ENCODE assay signal across 19 cellular contexts in the genomic region with DNA sequence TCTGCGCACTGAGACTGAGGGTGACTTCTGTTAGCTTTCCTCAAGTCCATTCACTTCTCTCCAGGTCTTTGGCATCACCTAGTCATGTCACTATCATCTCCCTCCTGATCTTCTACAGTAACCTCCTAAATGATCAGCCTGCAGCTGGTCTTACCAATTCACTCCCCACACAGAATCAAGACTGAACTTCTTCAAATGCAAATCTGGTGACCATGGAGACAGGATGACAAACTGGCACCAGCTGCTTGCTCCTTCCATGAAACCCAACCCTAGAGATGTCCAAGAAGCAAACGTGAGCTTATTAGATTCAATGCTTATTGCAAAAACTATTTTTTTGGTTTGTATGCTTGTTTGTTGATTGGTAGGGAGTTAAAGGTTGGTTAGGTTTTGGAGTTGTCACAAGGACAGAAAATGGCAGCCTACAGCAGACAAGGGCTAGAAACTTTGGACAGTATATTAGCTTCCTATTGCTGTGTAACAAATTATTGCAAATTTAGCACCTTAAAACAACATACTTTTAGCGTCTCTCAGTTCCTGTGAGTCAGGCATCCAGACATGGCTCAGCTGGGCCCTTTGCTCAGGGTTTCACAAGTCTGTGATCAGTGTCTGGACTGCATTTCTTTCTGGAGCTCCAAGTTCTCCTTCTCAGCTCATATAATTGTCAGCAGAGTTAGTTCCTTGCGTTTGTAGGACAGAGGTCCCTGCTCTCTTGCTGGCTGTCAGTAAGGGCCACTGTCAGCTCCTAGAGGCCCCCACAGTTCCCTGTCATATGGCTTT. TPM values are rescaled to one million over a fixed set of nuclear protein-coding genes. Genes with fewer than 3 reads are reported as not detected.
A peak's percentile ranks its signal among the peaks of the same experiment; 100 is the strongest.
DNase-seq lines count a peak whose midpoint lies in the region; ATAC-seq and TF ChIP-seq lines count a peak whose summit lies in the region.
"Had no signal": no experiment of that assay in that cellular context is flagged by ENCODE, and none has a peak within 500 bp of the region (broad histone marks: within the 10 kb centered on the region; RNA-seq: fewer than 3 reads in every experiment).

No MANE protein-coding gene starts in this region.

- no peak overlapping the region for H3K27ac ChIP-seq in lung (ENCODE audit: low read depth in 1 of 2, low read length in 1 of 2)

- H3K4me3 ChIP-seq in choroid plexus epithelial cell (ENCODE audit: low read depth, low read length) = no peak overlapping the region
- no peak overlapping the region for H3K4me3 ChIP-seq in lung

- H3K4me1 ChIP-seq in lung (ENCODE audit: control insufficient read depth in 2 of 2, insufficient read depth in 2 of 2, low read length in 2 of 2) = peaks cover 0 to 5% of the 10 kb centered on the region in 2 donors

- H3K36me3 ChIP-seq in lung (ENCODE audit: control insufficient read depth in 2 of 2, insufficient read depth in 2 of 2, low read length in 2 of 2) = no peaks in the 10 kb centered on the region

- H3K4me3 Mint-ChIP-seq in activated T-cell treated with anti-CD3 and anti-CD28 coated beads, Interleukin-2, amount 50 U/mL, for 4 hours = no peak overlapping the region
- H3K4me3 Mint-ChIP-seq: activated T-helper 1 cell treated with anti-CD3 and anti-CD28 coated beads, Interleukin-12 subunit alpha, Interleukin-12 subunit beta, Interleukin-2, Interleukin-4 antibody, amounts not matched to agents 30 ng/mL and 10 ng/mL and 1 ng/mL, durations not matched to agents 14 hours and 24 hours and 36 hours; stimulated activated naive CD8-positive, alpha-beta T cell treated with anti-CD3 and anti-CD28 coated beads, Interleukin-15, amount 100 ng/mL, for 72 hours had no signal

- H3K36me3 Mint-ChIP-seq in activated T-cell treated with anti-CD3 and anti-CD28 coated beads, Interleukin-2, amount 50 U/mL, for 4 hours (ENCODE audit: insufficient read depth) = no peaks in the 10 kb centered on the region

- H3K27me3 Mint-ChIP-seq in activated T-cell treated with anti-CD3 and anti-CD28 coated beads, Interleukin-2, amount 50 U/mL, for 4 hours (ENCODE audit: low read depth) = peaks cover 10% of the 10 kb centered on the region

- H3K9me3 Mint-ChIP-seq in activated T-cell treated with anti-CD3 and anti-CD28 coated beads, Interleukin-2, amount 50 U/mL, for 4 hours = no peaks in the 10 kb centered on the region
- H3K9me3 Mint-ChIP-seq: activated T-helper 1 cell treated with anti-CD3 and anti-CD28 coated beads, Interleukin-12 subunit alpha, Interleukin-12 subunit beta, Interleukin-2, Interleukin-4 antibody, amounts not matched to agents 30 ng/mL and 10 ng/mL and 1 ng/mL, durations not matched to agents 14 hours and 24 hours and 36 hours; stimulated activated naive CD8-positive, alpha-beta T cell treated with anti-CD3 and anti-CD28 coated beads, Interleukin-15, amount 100 ng/mL, for 72 hours had no signal

- no peaks in the 10 kb centered on the region for H3K9me3 ChIP-seq in lung (ENCODE audit: control insufficient read depth in 2 of 2, insufficient read depth in 1 of 2, low read length in 1 of 2)
- H3K9me3 ChIP-seq: SK-N-SH had no signal

- H3K4me1 Mint-ChIP-seq in activated T-cell treated with anti-CD3 and anti-CD28 coated beads, Interleukin-2, amount 50 U/mL, for 4 hours (ENCODE audit: low read depth) = no peaks in the 10 kb centered on the region
- H3K4me1 Mint-ChIP-seq: stimulated activated naive CD8-positive, alpha-beta T cell treated with anti-CD3 and anti-CD28 coated beads, Interleukin-15, amount 100 ng/mL, for 72 hours had no signal

- WGBS in lung, 2 donors = 74 to 79% methylated on average over 4 of the region's 4 CpGs

- DNase-seq in GM03348 (ENCODE audit: low spot score) = peak; percentile 32
- peak; percentile 25 for DNase-seq in NCI-H187 treated with DMSO at 0.1 percent for 48 hours (lab: John Stamatoyannopoulos, UW)
- DNase-seq in choroid plexus epithelial cell (ENCODE audit: low read depth) = peak; percentile 69
- DNase-seq in lung (ENCODE audit: low spot score) = no peak
- no peak for DNase-seq in activated T-cell treated with anti-CD3 and anti-CD28 coated beads, Interleukin-2, amount 50 U/mL, for 4 hours
- DNase-seq: activated CD4-positive, alpha-beta T cell treated with anti-CD3 and anti-CD28 coated beads, Interleukin-2, amount 50 U/mL, for 4 hours; COR-L47; NCI-H1048; NCI-H345; OCI-M1; posterior cingulate gyrus; SK-N-SH; stimulated activated naive CD8-positive, alpha-beta T cell treated with anti-CD3 and anti-CD28 coated beads, Interleukin-15, amount 100 ng/mL, for 72 hours had no signal

- TF ChIP-seq CTCF in choroid plexus epithelial cell (conservative IDR thresholded peaks at IDR 0.05; ENCODE audit: low read depth, low read length) (no peak), lung (IDR thresholded peaks at IDR 0.05; ENCODE audit: control extremely low read depth, extremely low read depth) (no peak)

- H3K27me3 ChIP-seq in lung (ENCODE audit: control insufficient read depth, insufficient read depth) = no peaks in the 10 kb centered on the region

- peak; percentile 73 for ATAC-seq in lung (ENCODE audit: insufficient read depth, low FRiP score)
- ATAC-seq in activated T-cell treated with anti-CD3 and anti-CD28 coated beads, Interleukin-2, amount 50 U/mL, for 4 hours = no peak
- no peak for ATAC-seq in HG02642 (IDR thresholded peaks at IDR 0.05; ENCODE audit: poor library complexity, unreplicated experiment)
- ATAC-seq in activated CD4-positive, CD25-positive, alpha-beta regulatory T cell treated with anti-CD3 and anti-CD28 coated beads, Interleukin-2, amount 50 U/mL, for 24 hours = no peak
- ATAC-seq in GM18520 (IDR thresholded peaks at IDR 0.05; ENCODE audit: unreplicated experiment) = no peak
- ATAC-seq: left lobe of liver; stimulated activated naive CD8-positive, alpha-beta T cell treated with anti-CD3 and anti-CD28 coated beads, Interleukin-15, amount 100 ng/mL, for 72 hours had no signal

RNA-seq across cellular contexts. Expression of a gene that starts 53.3 kb away (rescaled TPM):
- total RNA-seq in lung = not detected
- polyA plus RNA-seq in lung = not detected
- not detected for total RNA-seq in activated T-cell treated with anti-CD3 and anti-CD28 coated beads, Interleukin-2, amount 50 U/mL, for 4 hours
- total RNA-seq: activated T-helper 1 cell treated with anti-CD3 and anti-CD28 coated beads, Interleukin-12 subunit alpha, Interleukin-12 subunit beta, Interleukin-2, Interleukin-4 antibody, amounts not matched to agents 30 ng/mL and 10 ng/mL and 1 ng/mL, durations not matched to agents 14 hours and 24 hours and 36 hours; left lobe of liver had no signal
- polyA plus RNA-seq: adipose tissue, SK-N-SH had no signal

Comparison
In these comparisons a context has a peak if more than half of its experiments do, and no peak if none do; other contexts are left out.
1. DNase-seq: peak in GM03348 (single experiment), NCI-H187 treated with DMSO at 0.1 percent for 48 hours (single experiment) and choroid plexus epithelial cell (single experiment); none in lung (single experiment) and activated T-cell treated with anti-CD3 and anti-CD28 coated beads, Interleukin-2, amount 50 U/mL, for 4 hours (single experiment).